15 cellular contexts compared by ENCODE assay signal in genomic region chr17:79946352-79947231, GRCh38.
A peak's percentile ranks its signal among the peaks of the same experiment; 100 is the strongest.
DNase-seq lines count a peak whose midpoint lies in the region; ATAC-seq lines count a peak whose summit lies in the region.
"Had no signal": no experiment of that assay in that cellular context is flagged by ENCODE, and none has a peak within 500 bp of the region (broad histone marks: within the 10 kb centered on the region; RNA-seq: fewer than 3 reads in every experiment).

No MANE protein-coding gene starts in this region.

- H3K4me3 Mint-ChIP-seq in activated CD4-positive, alpha-beta T cell treated with anti-CD3 and anti-CD28 coated beads, Interleukin-2, amount 10 ng/mL, durations not matched to agents 24 days and 14 days = no peak overlapping the region

- H3K4me2 ChIP-seq in skeletal muscle satellite cell (ENCODE audit: low read length) = no peak overlapping the region

- peaks cover 40% of the 10 kb centered on the region for H3K4me1 ChIP-seq in skeletal muscle satellite cell (ENCODE audit: control insufficient read depth, insufficient read depth, low read length)

- H3K36me3 ChIP-seq in skeletal muscle satellite cell (ENCODE audit: insufficient read depth, low read length) = peaks cover 45% of the 10 kb centered on the region

- ATAC-seq in left lobe of liver (no peak), GM18858 (IDR thresholded peaks at IDR 0.05; ENCODE audit: unreplicated experiment) (no peak)

- peak overlapping the region; percentile 34 for H3K9ac ChIP-seq in skeletal muscle satellite cell (ENCODE audit: low read depth, low read length)

- H3K9me3 Mint-ChIP-seq in activated CD4-positive, alpha-beta T cell treated with anti-CD3 and anti-CD28 coated beads, Interleukin-2, amount 10 ng/mL, durations not matched to agents 24 days and 14 days = no peaks in the 10 kb centered on the region

- in situ Hi-C loops in SK-MEL-5 (cut with HindIII; ENCODE audit: low pct_unique_long_range_greater_than_20kb, low sequenced_read_pairs) = no loop called here

- no peaks in the 10 kb centered on the region for H3K27me3 Mint-ChIP-seq in activated CD4-positive, alpha-beta T cell treated with anti-CD3 and anti-CD28 coated beads, Interleukin-2, amount 10 ng/mL, durations not matched to agents 24 days and 14 days

- H3K9me3 ChIP-seq in skeletal muscle satellite cell (replicated peaks; ENCODE audit: low read length) = no peaks in the 10 kb centered on the region

- H3K4me1 Mint-ChIP-seq in activated CD4-positive, alpha-beta T cell treated with anti-CD3 and anti-CD28 coated beads, Interleukin-2, amount 10 ng/mL, durations not matched to agents 24 days and 14 days = peaks cover 7% of the 10 kb centered on the region

- DNase-seq in activated effector memory CD4-positive, alpha-beta T cell treated with anti-CD3 and anti-CD28 coated beads, Interleukin-2, amount 50 U/mL, for 16 hours = peak; percentile 54
- no peak for DNase-seq in activated effector memory CD4-positive, alpha-beta T cell treated with Interleukin-2 at 50 U/mL for 16 hours
- peak; percentile 38 for DNase-seq in SK-MEL-5 (ENCODE audit: low read depth, low spot score)
- DNase-seq in left lobe of liver (ENCODE audit: low spot score) = peak; percentile 40
- DNase-seq in GM19240 (ENCODE audit: insufficient read length, low spot score) = no peak
- DNase-seq in activated CD4-positive, alpha-beta T cell treated with anti-CD3 and anti-CD28 coated beads, Interleukin-2, amount 10 ng/mL, durations not matched to agents 24 days and 14 days = no peak
- DNase-seq: activated CD4-positive, alpha-beta T cell treated with anti-CD3 and anti-CD28 coated beads, Interleukin-2, amount 50 U/mL, for 48 hours; effector CD4-positive, alpha-beta T cell; midbrain; NCI-H1930; NCI-H510A treated with DMSO at 0.1 percent for 48 hours; stimulated activated CD4-positive, alpha-beta T cell treated with anti-CD3 and anti-CD28 coated beads, Interleukin-2, amount 100 ng/mL, for 48 hours had no signal

- no peak overlapping the region for H3K27ac Mint-ChIP-seq in activated CD4-positive, alpha-beta T cell treated with anti-CD3 and anti-CD28 coated beads, Interleukin-2, amount 10 ng/mL, durations not matched to agents 24 days and 14 days

- no peaks in the 10 kb centered on the region for H3K27me3 ChIP-seq in skeletal muscle satellite cell (ENCODE audit: control insufficient read depth, insufficient read depth, low read length)

- H3K4me3 ChIP-seq in skeletal muscle satellite cell (ENCODE audit: low read length) = no peak overlapping the region
- H3K4me3 ChIP-seq: SK-N-MC had no signal

- no peaks in the 10 kb centered on the region for H3K36me3 Mint-ChIP-seq in activated CD4-positive, alpha-beta T cell treated with anti-CD3 and anti-CD28 coated beads, Interleukin-2, amount 10 ng/mL, durations not matched to agents 24 days and 14 days (ENCODE audit: low read depth)

- intact Hi-C loops in activated CD4-positive, alpha-beta T cell treated with anti-CD3 and anti-CD28 coated beads, Interleukin-2, amount 10 ng/mL, durations not matched to agents 24 days and 14 days (cut with micrococcal nuclease) = loop anchor here (10.0 kb wide), 1 partner anchor 72 kb away; no protein-coding TSS in a partner anchor

Comparison
In these comparisons a context has a peak if more than half of its experiments do, and no peak if none do; other contexts are left out.
1. DNase-seq: peak in activated effector memory CD4-positive, alpha-beta T cell treated with anti-CD3 and anti-CD28 coated beads, Interleukin-2, amount 50 U/mL, for 16 hours (single experiment), SK-MEL-5 (single experiment) and left lobe of liver (single experiment); none in activated effector memory CD4-positive, alpha-beta T cell treated with Interleukin-2 at 50 U/mL for 16 hours (single experiment), GM19240 (single experiment) and activated CD4-positive, alpha-beta T cell treated with anti-CD3 and anti-CD28 coated beads, Interleukin-2, amount 10 ng/mL, durations not matched to agents 24 days and 14 days (single experiment).